Comparison of ENCODE assay signal across 8 cellular contexts in the genomic region with DNA sequence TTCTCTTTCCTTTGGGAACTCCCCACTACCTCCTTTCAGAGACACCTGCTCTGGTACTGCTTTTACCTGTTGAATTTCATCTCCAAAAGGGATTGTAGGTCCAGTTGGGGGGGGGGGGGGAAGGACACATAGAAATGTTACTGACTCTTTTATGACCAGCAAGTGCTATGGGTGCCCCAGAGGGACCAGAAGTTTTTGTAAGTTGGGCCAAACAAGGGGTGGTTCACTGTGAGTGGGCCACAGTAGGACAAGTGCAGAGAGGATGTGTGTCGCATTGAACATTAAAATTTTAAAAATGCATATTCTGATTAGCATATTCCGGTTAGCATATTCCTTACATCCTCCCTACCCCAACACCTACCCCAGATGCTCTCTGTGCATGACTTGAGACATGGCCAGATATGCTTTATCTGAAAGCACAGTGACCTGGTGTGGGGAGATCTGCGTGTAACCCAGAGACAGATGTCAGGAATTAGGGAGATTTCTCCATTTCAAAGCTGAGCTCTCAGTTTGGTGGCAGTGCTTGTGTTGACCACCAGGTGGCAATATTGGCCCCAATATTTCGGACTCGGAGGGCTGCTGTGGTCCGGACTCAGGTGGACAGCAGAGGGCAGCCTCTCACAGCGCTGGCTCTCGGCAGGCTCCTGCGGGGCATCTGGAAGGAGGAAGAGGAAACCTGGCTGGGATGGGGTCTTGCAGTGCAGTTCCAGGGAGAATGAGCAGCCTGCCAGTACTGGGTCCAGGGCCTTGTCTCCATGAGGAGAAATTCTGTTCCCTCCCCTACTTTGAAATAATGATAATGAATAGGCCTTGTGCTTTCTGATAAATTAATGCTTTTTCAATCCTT. TPM values are rescaled to one million over a fixed set of nuclear protein-coding genes. Genes with fewer than 3 reads are reported as not detected.
DNase-seq lines count a peak whose midpoint lies in the region; ATAC-seq and TF ChIP-seq lines count a peak whose summit lies in the region.

No MANE protein-coding gene starts in this region.

- no peaks in the 10 kb centered on the region for H3K27me3 ChIP-seq in A673 (replicated peaks; ENCODE audit: insufficient read depth, low read depth, low read length, poor library complexity)
- no peaks in the 10 kb centered on the region for H3K27me3 ChIP-seq in breast epithelium

- peaks cover 36% of the 10 kb centered on the region for H3K4me1 Mint-ChIP-seq in activated B cell treated with CpG ODN at 0.5 μM for 24 hours

- ATAC-seq in GM18861 (IDR thresholded peaks at IDR 0.05; ENCODE audit: unreplicated experiment), result peak; percentile 65
- peak; percentile 78 for ATAC-seq in HG03342 (IDR thresholded peaks at IDR 0.05; ENCODE audit: unreplicated experiment)
- ATAC-seq in activated B cell treated with CpG ODN at 0.5 μM for 24 hours (ENCODE audit: low read depth), result peak; percentile 87

- no peaks in the 10 kb centered on the region for H3K36me3 Mint-ChIP-seq in activated B cell treated with CpG ODN at 0.5 μM for 24 hours (ENCODE audit: low read depth)

- no peaks in the 10 kb centered on the region for H3K27me3 Mint-ChIP-seq in activated B cell treated with CpG ODN at 0.5 μM for 24 hours

- DNase-seq in A673 (ENCODE audit: low spot score), result peak; percentile 92
- peak; percentile 77 for DNase-seq in NCI-H345 treated with DMSO at 0.1 percent for 48 hours (lab: John Stamatoyannopoulos, UW; ENCODE audit: unreplicated experiment)
- DNase-seq in activated B cell treated with CpG ODN at 0.5 μM for 24 hours, result peak; percentile 67
- DNase-seq in breast epithelium (ENCODE audit: low spot score in 2 of 2), result peak; percentile 88 to 92
- peak; percentile 97 for DNase-seq in inferior parietal cortex (ENCODE audit: extremely low spot score)
- peak; percentile 75 to 92 (median 75) for DNase-seq in stimulated activated CD4-positive, alpha-beta T cell treated with anti-CD3 and anti-CD28 coated beads, Interleukin-12 subunit alpha, Interleukin-12 subunit beta, amount 100 ng/mL, for 48 hours (ENCODE audit: low read depth in 2 of 3, low spot score in 1 of 3)

- H3K9me3 Mint-ChIP-seq in activated B cell treated with CpG ODN at 0.5 μM for 24 hours, result no peaks in the 10 kb centered on the region

- no peak overlapping the region for H3K27ac ChIP-seq in A673 (ENCODE audit: low read depth, low read length, poor library complexity, severe bottlenecking)
- H3K27ac ChIP-seq in breast epithelium, result peak overlapping the region in 1 of 2 donors; percentile 4

- H3K4me1 ChIP-seq in A673 (ENCODE audit: insufficient read depth, low read length, poor library complexity, severe bottlenecking) (peaks cover 29% of the 10 kb centered on the region), breast epithelium (no peaks in the 10 kb centered on the region)

- H3K4me3 Mint-ChIP-seq in activated B cell treated with CpG ODN at 0.5 μM for 24 hours, result peak overlapping the region; percentile 67

- H3K4me3 ChIP-seq in A673 (ENCODE audit: low read depth, low read length, poor library complexity, severe bottlenecking) (no peak overlapping the region), breast epithelium (no peak overlapping the region)

- peak overlapping the region; percentile 89 for H3K27ac Mint-ChIP-seq in activated B cell treated with CpG ODN at 0.5 μM for 24 hours

- TF ChIP-seq CTCF in A673 (conservative IDR thresholded peaks at IDR 0.05; ENCODE audit: low read depth, low read length) (peak; percentile 100), activated B cell treated with CpG ODN at 0.5 μM for 24 hours (IDR thresholded peaks at IDR 0.05) (peak; percentile 84), breast epithelium (IDR thresholded peaks at IDR 0.05) (peak; percentile 100)

- H3K36me3 ChIP-seq in A673 (ENCODE audit: insufficient read depth, low read length, poor library complexity, severe bottlenecking) (no peaks in the 10 kb centered on the region), breast epithelium (no peaks in the 10 kb centered on the region)

- no peaks in the 10 kb centered on the region for H3K9me3 ChIP-seq in A673 (ENCODE audit: low read depth, low read length, poor library complexity, severe bottlenecking)
- H3K9me3 ChIP-seq in breast epithelium, result no peaks in the 10 kb centered on the region

- intact Hi-C loops in A673 (cut with micrococcal nuclease; ENCODE audit: unreplicated experiment), result loop anchor here (1.0 to 10.0 kb wide), 2 partner anchors 67 to 174 kb away; no protein-coding TSS in a partner anchor
- intact Hi-C loops in activated B cell treated with CpG ODN at 0.5 μM for 24 hours (cut with micrococcal nuclease), result loop anchor here (1.0 to 10.0 kb wide), 10 partner anchors 25 to 437 kb away; a partner anchor contains a TSS
- intact Hi-C loops in breast epithelium (cut with DNase I; ENCODE audit: low total_unique reads), result loop anchor here (5.0 kb wide), 1 partner anchor 67 kb away; no protein-coding TSS in a partner anchor

- BruUV-seq in A673 (replicated peaks; lab: Mats Ljungman, UMichigan), result no TSS peak

- TF ChIP-seq POLR2A in breast epithelium (IDR thresholded peaks at IDR 0.05), result no peak

- CTCF ChIA-PET in A673 (lab: Charles Lee) (interaction anchor here (0.5 to 1.9 kb wide), 32 partner anchors 9 to 728 kb away, joined by 3 to 90 read pairs (median 4); a partner anchor contains a TSS), activated B cell treated with CpG ODN at 0.5 μM for 24 hours (lab: Charles Lee) (interaction anchor here (0.6 to 5.2 kb wide), 34 partner anchors 8 to 438 kb away, joined by 3 to 162 read pairs (median 4); a partner anchor contains a TSS)

- POLR2A ChIA-PET in A673 (lab: Charles Lee; ENCODE audit: low non-redundant PET) (no interaction called here), activated B cell treated with CpG ODN at 0.5 μM for 24 hours (lab: Charles Lee) (interaction anchor here (0.6 to 5.6 kb wide), 8 partner anchors 9 to 976 kb away, joined by 3 to 50 read pairs (median 6); a partner anchor contains a TSS)

RNA-seq across cellular contexts. Expression of a gene that starts 1.6 kb away (rescaled TPM):
- not detected in 2 replicates for total RNA-seq in A673 (2021)
- 0.17 and 0.20 TPM in 2 replicates for total RNA-seq in activated B cell treated with CpG ODN at 0.5 μM for 24 hours
- total RNA-seq in breast epithelium, result under 1 TPM in 1 of 3 donors, not detected in 2; 0.32 TPM

RNA-seq across cellular contexts. Expression of a gene that starts 15.8 kb away (rescaled TPM):
- not detected in 2 replicates for total RNA-seq in A673 (2021)
- not detected in 2 replicates for total RNA-seq in activated B cell treated with CpG ODN at 0.5 μM for 24 hours
- total RNA-seq in breast epithelium, result not detected

RNA-seq across cellular contexts. Expression of a gene that starts 25.3 kb away (rescaled TPM):
- total RNA-seq in A673 (2021), result 50.3 and 54.5 TPM in 2 replicates
- total RNA-seq in activated B cell treated with CpG ODN at 0.5 μM for 24 hours, result 35.3 and 36.0 TPM in 2 replicates
- 10 to 100 TPM; 29.6 to 34.4 (median 32.8) TPM for total RNA-seq in breast epithelium

RNA-seq across cellular contexts. Expression of a gene that starts 25.7 kb away (rescaled TPM):
- 325 and 339 TPM in 2 replicates for total RNA-seq in A673 (2021)
- 238 and 263 TPM in 2 replicates for total RNA-seq in activated B cell treated with CpG ODN at 0.5 μM for 24 hours
- total RNA-seq in breast epithelium, result 100 to 1,000 TPM; 106 to 151 (median 145) TPM
